ENCODE assay signal across 18 cellular contexts in the genomic region with DNA sequence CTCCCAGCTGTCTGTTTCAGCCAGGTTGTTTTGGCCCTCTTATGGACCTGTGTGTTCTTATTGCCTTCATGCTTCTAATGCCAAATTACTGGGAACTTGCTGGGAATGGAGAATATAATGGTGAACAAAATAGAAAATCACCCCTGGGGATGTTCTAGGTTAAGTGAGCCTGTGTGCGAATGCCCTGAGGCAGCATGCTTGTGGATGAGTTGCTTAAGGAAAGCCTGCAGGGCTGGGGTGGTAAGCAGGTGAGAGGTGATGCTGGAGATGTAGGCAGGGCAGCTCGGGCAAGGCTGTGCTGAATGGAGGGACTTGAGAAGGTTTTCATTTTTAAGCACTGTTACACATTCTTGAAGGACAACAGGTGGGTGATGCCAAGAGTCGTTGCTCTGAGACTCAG.
A peak's percentile ranks its signal among the peaks of the same experiment; 100 is the strongest.
DNase-seq lines count a peak whose midpoint lies in the region; ATAC-seq and TF ChIP-seq lines count a peak whose summit lies in the region.
"Had no signal": no experiment of that assay in that cellular context is flagged by ENCODE, and none has a peak within 500 bp of the region (broad histone marks: within the 10 kb centered on the region; RNA-seq: fewer than 3 reads in every experiment).

No MANE protein-coding gene starts in this region.

- no peak overlapping the region for H4K8ac ChIP-seq in trophoblast cell (ENCODE audit: low read depth, low read length)

- no peak overlapping the region for H3K4me2 ChIP-seq in trophoblast cell (ENCODE audit: low read length)
- H3K4me2 ChIP-seq: A549; BLaER1 treated with 17β-estradiol and CSF1 and Interleukin-3, amounts not matched to agents 10 nM and 100 nM had no signal

- H3K23ac ChIP-seq in trophoblast cell (ENCODE audit: low read length): no peak overlapping the region

- no CpG with 5 or more reads among the region's 3 CpGs for WGBS in trophoblast cell (ENCODE audit: extremely low coverage, insufficient coverage, insufficient read length)
- 42 to 43% methylated on average over 3 of the region's 3 CpGs for WGBS in thyroid gland, 2 donors

- no peaks in the 10 kb centered on the region for H3K36me3 ChIP-seq in HEK293 (ENCODE audit: control insufficient read depth in 2 of 2, insufficient read depth in 1 of 2, low read length in 2 of 2)
- no peaks in the 10 kb centered on the region for H3K36me3 ChIP-seq in trophoblast cell (ENCODE audit: control insufficient read depth in 1 of 2, insufficient read depth in 2 of 2, low read length in 2 of 2)
- H3K36me3 ChIP-seq in thyroid gland: no peaks in the 10 kb centered on the region
- H3K36me3 ChIP-seq: BLaER1 treated with 17β-estradiol and CSF1 and Interleukin-3, amounts not matched to agents 10 nM and 100 nM had no signal

- no peaks in the 10 kb centered on the region for H3K9me3 ChIP-seq in HEK293 (ENCODE audit: control insufficient read depth, insufficient read depth, low read depth, low read length)
- H3K9me3 ChIP-seq in trophoblast cell (ENCODE audit: insufficient read depth, low read depth, low read length): no peaks in the 10 kb centered on the region
- no peaks in the 10 kb centered on the region for H3K9me3 ChIP-seq in thyroid gland
- H3K9me3 ChIP-seq: A549; BLaER1 treated with 17β-estradiol and CSF1 and Interleukin-3, amounts not matched to agents 10 nM and 100 nM; Caco-2 had no signal

- H3K4me1 ChIP-seq in HEK293 (ENCODE audit: control insufficient read depth, insufficient read depth, low read length) (no peaks in the 10 kb centered on the region), trophoblast cell (ENCODE audit: control insufficient read depth in 1 of 2, insufficient read depth in 2 of 2, low read length in 2 of 2) (no peaks in the 10 kb centered on the region), thyroid gland (peaks cover 21% of the 10 kb centered on the region in 2 donors)
- H3K4me1 ChIP-seq: A549, Caco-2 had no signal

- ATAC-seq in HG03095 (IDR thresholded peaks at IDR 0.05; ENCODE audit: unreplicated experiment): no peak
- ATAC-seq: A549; CD8-positive, alpha-beta T cell; GM12878 had no signal

- no peak overlapping the region for H4K91ac ChIP-seq in trophoblast cell (ENCODE audit: low read depth, low read length)

- CTCF ChIA-PET in HEK293 (lab: Yijun Ruan, JAX): no interaction called here

- intact Hi-C loops in thyroid gland (cut with DNase I): no loop called here

- POLR2A ChIA-PET in HEK293 (lab: Yijun Ruan, JAX): no interaction called here

- H3K79me2 ChIP-seq in trophoblast cell (ENCODE audit: control insufficient read depth, insufficient read depth, low read length, poor library complexity): no peaks in the 10 kb centered on the region

- no peak for TF ChIP-seq CTCF in HEK293 (tag by site-specific recombination; IDR thresholded peaks at IDR 0.05)
- no peak for TF ChIP-seq CTCF in thyroid gland (IDR thresholded peaks at IDR 0.05)

- H3K18ac ChIP-seq in trophoblast cell (ENCODE audit: low read length): no peak overlapping the region

- H3K14ac ChIP-seq in trophoblast cell (ENCODE audit: low read length): no peak overlapping the region

- DNase-seq in trophoblast cell (peak; percentile 84 to 90), thyroid gland (peak; percentile 29 to 41), HK-2 (ENCODE audit: unreplicated experiment) (no peak)
- DNase-seq: AML-193; Caco-2; Calu3; CD4-positive, alpha-beta T cell; CD8-positive, alpha-beta T cell; DND-41; EL; GDM1 had no signal

- H3K4ac ChIP-seq in trophoblast cell (ENCODE audit: low read depth, low read length): no peak overlapping the region

- no peak overlapping the region for H3K9ac ChIP-seq in trophoblast cell (ENCODE audit: low read length)
- H3K9ac ChIP-seq: BLaER1 treated with 17β-estradiol and CSF1 and Interleukin-3, amounts not matched to agents 10 nM and 100 nM had no signal

- H2BK12ac ChIP-seq in trophoblast cell (ENCODE audit: low read length): no peak overlapping the region

- no peak overlapping the region for H2AFZ ChIP-seq in trophoblast cell (ENCODE audit: insufficient read depth, low read length, poor library complexity)

- H3K27ac ChIP-seq in HEK293 (ENCODE audit: extremely low read depth, low read depth, low read length): no peak overlapping the region
- no peak overlapping the region for H3K27ac ChIP-seq in trophoblast cell (ENCODE audit: low read depth, low read length)
- no peak overlapping the region for H3K27ac ChIP-seq in thyroid gland
- H3K27ac ChIP-seq: 22Rv1; A549; BLaER1 treated with 17β-estradiol and CSF1 and Interleukin-3, amounts not matched to agents 10 nM and 100 nM; C4-2B had no signal

- no peak overlapping the region for H2AK5ac ChIP-seq in trophoblast cell (ENCODE audit: low read length)

- no peak overlapping the region for H4K12ac ChIP-seq in trophoblast cell (ENCODE audit: low read depth, low read length)

- H2BK5ac ChIP-seq in trophoblast cell (ENCODE audit: low read depth, low read length, poor library complexity): no peak overlapping the region

- H3K4me3 ChIP-seq in HEK293 (ENCODE audit: low read depth, low read length): no peak overlapping the region
- H3K4me3 ChIP-seq in trophoblast cell (ENCODE audit: low read depth, low read length): no peak overlapping the region
- no peak overlapping the region for H3K4me3 ChIP-seq in thyroid gland (replicated peaks in 1 of 3)
- H3K4me3 ChIP-seq: A549; BLaER1 treated with 17β-estradiol and CSF1 and Interleukin-3, amounts not matched to agents 10 nM and 100 nM; GM12878 had no signal

- H3K79me1 ChIP-seq in trophoblast cell (ENCODE audit: low read length): no peaks in the 10 kb centered on the region

- no peak for TF ChIP-seq POLR2A in thyroid gland (IDR thresholded peaks at IDR 0.05)

- H3K27me3 ChIP-seq in trophoblast cell (ENCODE audit: insufficient read depth, low read length) (no peaks in the 10 kb centered on the region), thyroid gland (no peaks in the 10 kb centered on the region)
- H3K27me3 ChIP-seq: BLaER1 treated with 17β-estradiol and CSF1 and Interleukin-3, amounts not matched to agents 10 nM and 100 nM had no signal

- H2BK120ac ChIP-seq in trophoblast cell (ENCODE audit: insufficient read depth, low read length, poor library complexity): no peak overlapping the region

TF ChIP-seq in HEK293, 187 proteins besides CTCF, POLR2A, EP300 and RAD21:
- TF ChIP-seq ZNF23 (tag by site-specific recombination; IDR thresholded peaks at IDR 0.05; ENCODE audit: borderline replicate concordance): no peak
- peak; percentile 60; the same call in 1 of the 2 replicates for TF ChIP-seq SCRT2 (tag by site-specific recombination; IDR thresholded peaks at IDR 0.05)
